Comparison of ENCODE assay signal across 10 cellular contexts in the genomic region with DNA sequence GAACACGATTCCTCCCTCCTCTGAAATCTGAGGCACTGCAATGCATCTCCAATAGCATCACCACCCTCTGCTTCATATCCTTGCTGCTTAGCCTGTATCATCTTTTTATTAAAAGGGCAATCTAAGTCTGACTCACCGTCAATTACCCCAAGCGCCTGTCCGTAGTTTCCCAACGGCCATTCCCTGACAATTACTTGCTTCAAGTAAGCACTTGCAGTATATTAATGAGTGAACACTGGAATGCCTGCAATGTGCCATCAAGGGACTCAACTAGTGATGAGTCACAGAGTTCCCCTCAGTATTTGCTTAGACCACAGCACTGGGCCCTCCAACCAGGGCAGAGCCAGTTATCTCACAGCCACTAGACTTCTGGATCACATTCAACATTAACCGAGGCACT. TPM values are rescaled to one million over a fixed set of nuclear protein-coding genes. Genes with fewer than 3 reads are reported as not detected.
DNase-seq lines count a peak whose midpoint lies in the region; ATAC-seq, FAIRE-seq and TF ChIP-seq lines count a peak whose summit lies in the region.
"Had no signal": no experiment of that assay in that cellular context is flagged by ENCODE, and none has a peak within 500 bp of the region (broad histone marks: within the 10 kb centered on the region; RNA-seq: fewer than 3 reads in every experiment).

No MANE protein-coding gene starts in this region.

- H3K4me3 ChIP-seq in AG09309 (ENCODE audit: control insufficient read depth, low read depth, low read length) (no peak overlapping the region), cardiac fibroblast (replicated peaks in 1 of 2; ENCODE audit: low read depth in 2 of 2, low read length in 2 of 2) (no peak overlapping the region)

- in situ Hi-C loops in GM13976 (cut with MboI; ENCODE audit: low sequenced_read_pairs, unreplicated experiment): no loop called here

- no peak for TF ChIP-seq CTCF in AG09309 (IDR thresholded peaks at IDR 0.05; ENCODE audit: control insufficient read depth, insufficient read depth, low read depth, low read length, missing control alignments)
- no peak for TF ChIP-seq CTCF in cardiac fibroblast (IDR thresholded peaks at IDR 0.05; ENCODE audit: low read depth, low read length)
- TF ChIP-seq CTCF in GM13976 (IDR thresholded peaks at IDR 0.05; ENCODE audit: borderline replicate concordance, control extremely low read depth, extremely low read depth, insufficient read depth, missing control alignments): no peak

- DNase-seq in AG09309 (ENCODE audit: low read depth): peak; percentile 98
- peak; percentile 72 for DNase-seq in HTR-8/SVneo (ENCODE audit: insufficient read length, low spot score)
- DNase-seq in cardiac fibroblast (ENCODE audit: low read depth in 2 of 2): peak; percentile 90 to 93
- DNase-seq in lung microvascular endothelial cell (ENCODE audit: low read depth in 2 of 2): peak; percentile 5 to 76
- no peak for DNase-seq in NCI-H345 treated with DMSO at 0.1 percent for 48 hours (lab: John Stamatoyannopoulos, UW; ENCODE audit: unreplicated experiment)
- no peak for DNase-seq in GM13976 (ENCODE audit: low spot score)
- DNase-seq: activated naive CD4-positive, alpha-beta T cell had no signal

- peak; percentile 94 for FAIRE-seq in HTR-8/SVneo (lab: Jason Lieb, UNC)
- FAIRE-seq: endothelial cell of umbilical vein had no signal

- ATAC-seq in GM19467 (IDR thresholded peaks at IDR 0.05; ENCODE audit: unreplicated experiment) (no peak), HG02763 (IDR thresholded peaks at IDR 0.05; ENCODE audit: unreplicated experiment) (no peak)

RNA-seq across cellular contexts. Expression of gene PPP1R3C, which starts 19.5 kb away (rescaled TPM):
- 0.20 and 0.44 TPM in 2 replicates for total RNA-seq in lung microvascular endothelial cell

Comparison
In these comparisons a context has a peak if more than half of its experiments do, and no peak if none do; other contexts are left out.
1. DNase-seq: peak in AG09309 (single experiment), HTR-8/SVneo (single experiment), cardiac fibroblast (2 of 2) and lung microvascular endothelial cell (2 of 2); none in NCI-H345 treated with DMSO at 0.1 percent for 48 hours (single experiment) and GM13976 (single experiment).